In genomic region chr7:127651556-127652332, GRCh38 we compare ENCODE assay signal across 8 cellular contexts. TPM values are rescaled to one million over a fixed set of nuclear protein-coding genes. Genes with fewer than 3 reads are reported as not detected.
DNase-seq lines count a peak whose midpoint lies in the region; ATAC-seq, FAIRE-seq and TF ChIP-seq lines count a peak whose summit lies in the region.

Gene SND1, plus strand, starts transcription at chr7:127652194. Its CDS starts 180 bp downstream, at chr7:127652374.

- 0% methylated on average over 44 to 46 of the region's 67 CpGs for WGBS in mesodermal cell (ENCODE audit: insufficient coverage in 2 of 2), 2 experiments

- H3K4me1 ChIP-seq in OCI-LY3 (ENCODE audit: low read length) (peaks cover 34% of the 10 kb centered on the region), mesodermal cell (ENCODE audit: control insufficient read depth, insufficient read depth, low read length, poor library complexity, severe bottlenecking) (peaks cover 21% of the 10 kb centered on the region)

- peaks cover 53% of the 10 kb centered on the region for H3K79me2 ChIP-seq in OCI-LY3 (ENCODE audit: low read length)

- H3K27ac ChIP-seq in OCI-LY3 (ENCODE audit: low read length) (peak within 1 kb of the TSS; percentile 73), mesodermal cell (ENCODE audit: low read depth, low read length, severe bottlenecking) (peak within 1 kb of the TSS; percentile 99)

- H2AFZ ChIP-seq in OCI-LY3 (ENCODE audit: low read depth, low read length) = peak within 1 kb of the TSS; percentile 36; the same call in 1 of the 2 replicates

- H3K4me2 ChIP-seq in OCI-LY3 (ENCODE audit: low read length) = peak within 1 kb of the TSS; percentile 94

- H3K9ac ChIP-seq in OCI-LY3 (ENCODE audit: low read length) = peak within 1 kb of the TSS; percentile 97

- DNase-seq in D341Med (ENCODE audit: low spot score) = peak; percentile 98
- peak; percentile 95 for DNase-seq in HuH-7 (ENCODE audit: low spot score)
- peak; percentile 97 for DNase-seq in activated CD8-positive, alpha-beta memory T cell treated with anti-CD3 and anti-CD28 coated beads, Interleukin-2, amount 50 U/mL, for 48 hours
- DNase-seq in stimulated activated CD8-positive, alpha-beta memory T cell treated with anti-CD3 and anti-CD28 coated beads, Interleukin-15, amount 100 ng/mL, for 48 hours (ENCODE audit: low read depth in 2 of 2) = peak; percentile 98

- H4K20me1 ChIP-seq in OCI-LY3 (ENCODE audit: insufficient read depth, low read length) = peaks cover 37% of the 10 kb centered on the region

- no peaks in the 10 kb centered on the region for H3K9me3 ChIP-seq in OCI-LY3 (ENCODE audit: insufficient read depth, low read length)
- H3K9me3 ChIP-seq in mesodermal cell (ENCODE audit: control insufficient read depth, low read length) = no peaks in the 10 kb centered on the region

- TF ChIP-seq CTCF in OCI-LY3 (IDR thresholded peaks at IDR 0.05; ENCODE audit: low read depth, low read length) = no peak

- H3K4me3 ChIP-seq in OCI-LY3 (ENCODE audit: low read length) (peak within 1 kb of the TSS; percentile 96), mesodermal cell (ENCODE audit: extremely low read depth, insufficient read depth, low read length, poor library complexity, severe bottlenecking) (peak within 1 kb of the TSS; percentile 97)

- ATAC-seq in GM21515 (IDR thresholded peaks at IDR 0.05; ENCODE audit: unreplicated experiment) = peak; percentile 97

- FAIRE-seq in endometrium (lab: Jason Lieb, UNC) = peak; percentile 95

- H3K27me3 ChIP-seq in OCI-LY3 (ENCODE audit: low read depth, low read length) = no peaks in the 10 kb centered on the region

- peaks cover 28% of the 10 kb centered on the region for H3K36me3 ChIP-seq in OCI-LY3 (replicated peaks; ENCODE audit: low read depth, low read length)
- peaks cover 23% of the 10 kb centered on the region for H3K36me3 ChIP-seq in mesodermal cell (ENCODE audit: control insufficient read depth, insufficient read depth, low read length)

RNA-seq across cellular contexts. Expression of gene SND1, which starts in this region (rescaled TPM):
- polyA plus RNA-seq in mesodermal cell (2013, experiment 1 of 2) = 197 TPM
- 182 TPM for polyA plus RNA-seq in mesodermal cell (2013, experiment 2 of 2)

Comparison
In these comparisons a context has a peak if more than half of its experiments do, and no peak if none do; other contexts are left out.
1. Peak in every context shown above with its lines: DNase-seq, ATAC-seq, H3K4me3 ChIP-seq and H3K27ac ChIP-seq.